In the genomic region with DNA sequence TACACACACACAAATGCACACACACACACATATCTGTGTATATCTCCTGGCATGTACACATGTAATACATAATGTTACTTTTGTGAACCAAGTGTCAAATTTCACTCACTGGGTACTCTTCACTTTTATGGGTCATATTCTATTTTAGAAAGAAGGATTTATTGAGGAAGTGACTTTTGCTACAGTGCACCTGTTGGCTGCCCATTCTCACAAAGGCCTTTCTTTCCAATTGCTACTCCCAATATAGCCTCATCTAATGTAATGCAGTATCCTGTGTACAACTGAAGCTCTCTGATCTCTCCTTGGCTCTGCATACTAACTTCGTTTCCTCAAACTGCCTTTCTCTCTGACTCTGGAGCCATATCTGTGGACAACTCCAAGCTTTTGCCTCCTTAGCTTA, we compare ENCODE assay signal across 17 cellular contexts.
"Had no signal": no experiment of that assay in that cellular context is flagged by ENCODE, and none has a peak within 500 bp of the region (broad histone marks: within the 10 kb centered on the region; RNA-seq: fewer than 3 reads in every experiment).

No MANE protein-coding gene starts in this region.

- H3K4me3 ChIP-seq: heart left ventricle, ovary, right atrium auricular region, sigmoid colon, stomach, thoracic aorta, transverse colon had no signal

- H3K9me3 ChIP-seq: ovary, sigmoid colon, thoracic aorta, transverse colon had no signal

- H3K4me1 ChIP-seq: sigmoid colon, stomach, transverse colon had no signal

- H3K27ac ChIP-seq: heart left ventricle, ovary, right atrium auricular region, sigmoid colon, stomach, thoracic aorta, transverse colon had no signal

- ATAC-seq: esophagus mucosa; heart left ventricle; naive thymus-derived CD8-positive, alpha-beta T cell had no signal

- H3K36me3 ChIP-seq: heart left ventricle, ovary, right atrium auricular region, sigmoid colon, stomach, thoracic aorta, transverse colon had no signal

- H3K27me3 ChIP-seq: heart left ventricle, ovary, right atrium auricular region, sigmoid colon, stomach, transverse colon had no signal

- DNase-seq: effector memory CD4-positive, alpha-beta T cell; heart left ventricle; hippocampal formation; mesendoderm; naive thymus-derived CD8-positive, alpha-beta T cell; nucleus accumbens; ovary; sigmoid colon; small intestine; stimulated activated CD4-positive, alpha-beta T cell treated with anti-CD3 and anti-CD28 coated beads, Interleukin-12 subunit alpha, Interleukin-12 subunit beta, amount 100 ng/mL, for 4 hours; stimulated activated naive CD4-positive, alpha-beta T cell; stomach; substantia nigra; transverse colon had no signal
